Comparison of ENCODE assay signal across 11 cellular contexts in genomic region chr9:128251701-128252100, GRCh38. TPM values are rescaled to one million over a fixed set of nuclear protein-coding genes. Genes with fewer than 3 reads are reported as not detected.
DNase-seq lines count a peak whose midpoint lies in the region; ATAC-seq and TF ChIP-seq lines count a peak whose summit lies in the region.
"Had no signal": no experiment of that assay in that cellular context is flagged by ENCODE, and none has a peak within 500 bp of the region (broad histone marks: within the 10 kb centered on the region; RNA-seq: fewer than 3 reads in every experiment).

No MANE protein-coding gene starts in this region.

- H3K9me3 ChIP-seq in HUES64 (ENCODE audit: insufficient read depth, low read depth, low read length), result no peaks in the 10 kb centered on the region
- H3K9me3 ChIP-seq in upper lobe of right lung, result no peaks in the 10 kb centered on the region
- no peaks in the 10 kb centered on the region for H3K9me3 ChIP-seq in uterus
- H3K9me3 ChIP-seq: SJSA1 had no signal

- DNase-seq in EH (ENCODE audit: low read depth), result peak; percentile 69
- peak; percentile 45 for DNase-seq in cerebellum (ENCODE audit: low spot score)
- DNase-seq in myocyte (ENCODE audit: low read depth), result peak; percentile 12
- no peak for DNase-seq in HEK293T (ENCODE audit: extremely low spot score)
- DNase-seq in upper lobe of right lung, result no peak
- no peak for DNase-seq in uterus
- DNase-seq in LoVo (ENCODE audit: low spot score), result no peak
- DNase-seq: DMS79, NCI-H524 had no signal

- no peak for TF ChIP-seq POLR2A in uterus (IDR thresholded peaks at IDR 0.05)

- 0 out of 2 replicates have a peak overlapping the region, but pooled peaks have one; percentile 51 for H3K4me3 ChIP-seq in HUES64 (ENCODE audit: low read length)
- no peak overlapping the region for H3K4me3 ChIP-seq in upper lobe of right lung
- H3K4me3 ChIP-seq in uterus, result no peak overlapping the region
- H3K4me3 ChIP-seq: SJSA1 had no signal

- no peak overlapping the region for H3K9ac ChIP-seq in HUES64 (ENCODE audit: low read depth, low read length)

- H3K27ac ChIP-seq in HUES64 (ENCODE audit: low read depth, low read length) (no peak overlapping the region), upper lobe of right lung (no peak overlapping the region), uterus (no peak overlapping the region)
- H3K27ac ChIP-seq: SJSA1 had no signal

- TF ChIP-seq CTCF in upper lobe of right lung (IDR thresholded peaks at IDR 0.05) (no peak), uterus (IDR thresholded peaks at IDR 0.05) (no peak)

- no peak for ATAC-seq in upper lobe of right lung

- 87% methylated on average over 3 of the region's 3 CpGs for WGBS in HUES64

- CTCF ChIA-PET in HEK293T (lab: Yijun Ruan, JAX), result no interaction called here

- peaks cover 19% of the 10 kb centered on the region for H3K36me3 ChIP-seq in HUES64 (ENCODE audit: insufficient read depth, low read length)
- H3K36me3 ChIP-seq in upper lobe of right lung, result peaks cover 9% of the 10 kb centered on the region
- H3K36me3 ChIP-seq in uterus, result no peaks in the 10 kb centered on the region

- intact Hi-C loops in upper lobe of right lung (cut with DNase I), result no loop called here
- intact Hi-C loops in uterus (cut with DNase I; ENCODE audit: low total_unique reads), result no loop called here

- H3K27me3 ChIP-seq in HUES64 (ENCODE audit: insufficient read depth, low read length) (no peaks in the 10 kb centered on the region), upper lobe of right lung (no peaks in the 10 kb centered on the region), uterus (no peaks in the 10 kb centered on the region)
- H3K27me3 ChIP-seq: SJSA1 had no signal

- H3K4me1 ChIP-seq in HUES64 (ENCODE audit: insufficient read depth, low read length) (peaks cover 8% of the 10 kb centered on the region), upper lobe of right lung (peaks cover 7% of the 10 kb centered on the region), uterus (no peaks in the 10 kb centered on the region)

- POLR2A ChIA-PET in HEK293T (lab: Yijun Ruan, JAX), result no interaction called here

TF ChIP-seq in HEK293T, 16 proteins besides CTCF, POLR2A, EP300 and RAD21:
- no peak for TF ChIP-seq NFRKB (IDR thresholded peaks at IDR 0.05)
- TF ChIP-seq BHLHE40 (IDR thresholded peaks at IDR 0.05; ENCODE audit: borderline replicate concordance), result no peak
- TF ChIP-seq SUZ12 (IDR thresholded peaks at IDR 0.05), result no peak
- no peak for TF ChIP-seq FOXK2 (IDR thresholded peaks at IDR 0.05)
- no peak for TF ChIP-seq CTBP1 (IDR thresholded peaks at IDR 0.05; ENCODE audit: borderline replicate concordance)
- no peak for TF ChIP-seq SP1 (IDR thresholded peaks at IDR 0.05)
TF ChIP-seq in HEK293T: peak in this region for 0.

RNA-seq across cellular contexts. Expression of gene GOLGA2, which starts 24.1 kb away (rescaled TPM):
- 22.2 TPM for polyA plus RNA-seq in HUES64 (2013, experiment 1 of 2)
- 24.2 TPM for polyA plus RNA-seq in HUES64 (2013, experiment 2 of 2)
- total RNA-seq in cerebellum, result 50.3 TPM
- 121 and 160 TPM in 2 replicates for total RNA-seq in myocyte
- polyA plus RNA-seq in myocyte (2012), result 129 TPM
- total RNA-seq in upper lobe of right lung, result 88.7 TPM
- 100 to 1,000 TPM in 2 of 4 donors, 10 to 100 TPM in 2; 18.4 to 174 (median 89.9) TPM for total RNA-seq in uterus

RNA-seq across cellular contexts. Expression of gene SWI5, which starts 24.4 kb away (rescaled TPM):
- 19.7 TPM for polyA plus RNA-seq in HUES64 (2013, experiment 1 of 2)
- 21.7 TPM for polyA plus RNA-seq in HUES64 (2013, experiment 2 of 2)
- 10.5 TPM for total RNA-seq in cerebellum
- total RNA-seq in myocyte, result 41.3 and 42.2 TPM in 2 replicates
- polyA plus RNA-seq in myocyte (2012), result 70.7 TPM
- total RNA-seq in upper lobe of right lung, result 18.9 TPM
- 10 to 100 TPM; 10.3 to 86.1 (median 19.3) TPM for total RNA-seq in uterus

RNA-seq across cellular contexts. Expression of gene DNM1, which starts 48.5 kb away (rescaled TPM):
- polyA plus RNA-seq in HUES64 (2013, experiment 1 of 2), result 27.4 TPM
- 32.6 TPM for polyA plus RNA-seq in HUES64 (2013, experiment 2 of 2)
- total RNA-seq in cerebellum, result 120 TPM
- 0.10 TPM in 1 of 2 replicates, not detected in the other for total RNA-seq in myocyte
- polyA plus RNA-seq in myocyte (2012), result 0.79 TPM
- 5.2 TPM for total RNA-seq in upper lobe of right lung
- total RNA-seq in uterus, result 10 to 100 TPM in 3 of 4 donors, 1 to 10 TPM in 1; 5.0 to 71.5 (median 31.0) TPM

Comparison
In these comparisons a context has a peak if more than half of its experiments do, and no peak if none do; other contexts are left out.
1. DNase-seq: peak in EH (single experiment), cerebellum (single experiment) and myocyte (single experiment); none in HEK293T (single experiment), upper lobe of right lung (single experiment), uterus (0 of 2) and LoVo (single experiment).